8 cellular contexts compared by ENCODE assay signal in the genomic region with DNA sequence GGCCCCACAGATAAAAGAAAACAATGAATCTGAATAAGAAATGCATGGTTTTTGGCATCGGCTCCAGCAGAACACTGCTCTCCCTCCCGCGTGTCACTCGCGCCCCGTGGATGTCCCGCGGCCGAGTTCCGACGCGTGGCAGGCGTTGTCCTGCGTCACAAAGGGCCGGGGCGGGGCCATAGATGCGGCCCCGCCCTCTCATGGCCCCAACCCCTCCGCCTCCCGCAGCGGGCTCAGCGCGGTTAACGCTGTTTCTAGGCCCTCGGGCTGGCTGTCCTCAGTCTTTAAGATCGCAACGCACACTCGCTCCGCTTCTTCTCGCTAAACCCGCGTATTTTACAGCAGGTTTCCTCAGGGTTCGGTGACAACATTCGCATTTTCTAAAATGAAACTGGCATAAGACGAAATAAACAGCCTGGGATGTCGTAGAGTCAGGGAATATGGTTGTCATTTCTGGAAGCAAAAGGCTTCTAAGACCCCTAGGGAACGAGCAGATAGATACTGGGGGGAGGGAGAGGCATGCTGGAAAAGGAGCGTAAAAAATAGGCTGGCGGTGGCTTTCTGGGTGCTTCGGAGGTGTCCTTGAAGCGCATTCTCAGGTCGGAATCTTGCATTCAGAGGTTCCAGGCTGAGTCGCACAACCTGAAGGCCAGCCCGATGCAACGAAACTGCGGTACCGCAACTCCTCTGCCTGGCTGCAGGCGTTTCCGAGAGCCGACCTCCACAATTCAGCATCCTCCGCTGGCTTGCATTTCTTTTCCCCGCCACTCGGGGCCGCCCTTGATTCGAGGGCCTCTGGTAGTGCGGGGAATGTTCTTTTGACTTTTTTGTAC. TPM values are rescaled to one million over a fixed set of nuclear protein-coding genes. Genes with fewer than 3 reads are reported as not detected.
DNase-seq lines count a peak whose midpoint lies in the region; ATAC-seq and TF ChIP-seq lines count a peak whose summit lies in the region.

Gene FKBP7, minus strand, starts transcription at position 159 of the 833 bp plus-strand sequence. Its CDS starts 101 bp downstream, at position 58.

- POLR2A ChIA-PET in AG04449 (lab: Yijun Ruan, JAX): interaction anchor here (2.1 kb wide), 1 partner anchor 28 kb away, joined by 9 read pairs; the partner anchor contains the start of genes PJVK and PRKRA
- POLR2A ChIA-PET in WTC11 (lab: Charles Lee): interaction anchor here (0.6 to 1.0 kb wide), 2 partner anchors 27 to 44 kb away, joined by 3 read pairs; partner anchors contain the start of genes PJVK and PRKRA

- CTCF ChIA-PET in AG04449 (lab: Yijun Ruan, JAX): interaction anchor here (0.7 to 1.5 kb wide), 3 partner anchors 27 to 222 kb away, joined by 3 to 5 read pairs (median 4); partner anchors contain the start of genes PJVK and PRKRA
- CTCF ChIA-PET in WTC11 (lab: Charles Lee): interaction anchor here (0.6 to 2.1 kb wide), 12 partner anchors 20 to 649 kb away, joined by 3 to 14 read pairs (median 3); partner anchors contain the start of genes PJVK and PRKRA

- H3K4me3 Mint-ChIP-seq in WTC11: peak within 1 kb of the TSS; percentile 94

- peak within 1 kb of the TSS; percentile 99 for H3K27ac Mint-ChIP-seq in WTC11

- peak; percentile 43 for ATAC-seq in GM18868 (IDR thresholded peaks at IDR 0.05; ENCODE audit: unreplicated experiment)
- ATAC-seq in HG03108 (IDR thresholded peaks at IDR 0.05; ENCODE audit: unreplicated experiment): peak; percentile 37
- ATAC-seq in WTC11: peak; percentile 57

- TF ChIP-seq CTCF in AG04449 (IDR thresholded peaks at IDR 0.05; ENCODE audit: insufficient read depth, low read length, missing control alignments) (peak; percentile 72), WTC11 (IDR thresholded peaks at IDR 0.05) (no peak), cardiac fibroblast (IDR thresholded peaks at IDR 0.05; ENCODE audit: low read depth, low read length) (peak; percentile 81)

- peak within 1 kb of the TSS; percentile 76 for H3K4me3 ChIP-seq in AG04449 (ENCODE audit: low read depth, low read length)
- peak within 1 kb of the TSS; percentile 56 to 71 for H3K4me3 ChIP-seq in cardiac fibroblast (replicated peaks in 1 of 2; ENCODE audit: low read depth in 2 of 2, low read length in 2 of 2)

- H3K9me3 Mint-ChIP-seq in WTC11: no peaks in the 10 kb centered on the region

- peaks cover 28% of the 10 kb centered on the region for H3K4me1 Mint-ChIP-seq in WTC11

- no peaks in the 10 kb centered on the region; the same call in 1 of the 2 replicates for H3K27me3 Mint-ChIP-seq in WTC11 (ENCODE audit: low read depth)

- DNase-seq in AG04449 (ENCODE audit: low read depth, low spot score) (no peak), NCI-H2227 treated with DMSO at 0.1 percent for 48 hours (lab: John Stamatoyannopoulos, UW) (peak; percentile 95), WTC11 (ENCODE audit: low spot score) (peak; percentile 80), cardiac fibroblast (ENCODE audit: low read depth in 2 of 2) (peak; percentile 78 to 85), inferior parietal cortex (ENCODE audit: extremely low spot score) (peak; percentile 85)
- DNase-seq in stimulated activated CD4-positive, alpha-beta T cell treated with anti-CD3 and anti-CD28 coated beads, Interleukin-12 subunit alpha, Interleukin-12 subunit beta, amount 100 ng/mL, for 24 hours (ENCODE audit: low read depth in 2 of 2): peak; percentile 50 to 73

- H3K36me3 Mint-ChIP-seq in WTC11: no peaks in the 10 kb centered on the region

TF ChIP-seq in WTC11, 78 proteins besides CTCF, POLR2A, EP300 and RAD21 (continues in another document):
- TF ChIP-seq SMAD3 (CRISPR knock-in tag; IDR thresholded peaks at IDR 0.05; ENCODE audit: borderline replicate concordance): 0 out of 2 replicates have a peak, but pooled peaks have one; percentile 32
- TF ChIP-seq IRF2 (CRISPR knock-in tag; IDR thresholded peaks at IDR 0.05; ENCODE audit: borderline replicate concordance, low read depth): no peak
- no peak for TF ChIP-seq CREB1 (CRISPR knock-in tag; IDR thresholded peaks at IDR 0.05)
- TF ChIP-seq, protein P1, sequence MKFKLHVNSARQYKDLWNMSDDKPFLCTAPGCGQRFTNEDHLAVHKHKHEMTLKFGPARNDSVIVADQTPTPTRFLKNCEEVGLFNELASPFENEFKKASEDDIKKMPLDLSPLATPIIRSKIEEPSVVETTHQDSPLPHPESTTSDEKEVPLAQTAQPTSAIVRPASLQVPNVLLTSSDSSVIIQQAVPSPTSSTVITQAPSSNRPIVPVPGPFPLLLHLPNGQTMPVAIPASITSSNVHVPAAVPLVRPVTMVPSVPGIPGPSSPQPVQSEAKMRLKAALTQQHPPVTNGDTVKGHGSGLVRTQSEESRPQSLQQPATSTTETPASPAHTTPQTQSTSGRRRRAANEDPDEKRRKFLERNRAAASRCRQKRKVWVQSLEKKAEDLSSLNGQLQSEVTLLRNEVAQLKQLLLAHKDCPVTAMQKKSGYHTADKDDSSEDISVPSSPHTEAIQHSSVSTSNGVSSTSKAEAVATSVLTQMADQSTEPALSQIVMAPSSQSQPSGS (CRISPR knock-in tag; IDR thresholded peaks at IDR 0.05; ENCODE audit: borderline replicate concordance, low read depth): no peak
- TF ChIP-seq, protein P2, sequence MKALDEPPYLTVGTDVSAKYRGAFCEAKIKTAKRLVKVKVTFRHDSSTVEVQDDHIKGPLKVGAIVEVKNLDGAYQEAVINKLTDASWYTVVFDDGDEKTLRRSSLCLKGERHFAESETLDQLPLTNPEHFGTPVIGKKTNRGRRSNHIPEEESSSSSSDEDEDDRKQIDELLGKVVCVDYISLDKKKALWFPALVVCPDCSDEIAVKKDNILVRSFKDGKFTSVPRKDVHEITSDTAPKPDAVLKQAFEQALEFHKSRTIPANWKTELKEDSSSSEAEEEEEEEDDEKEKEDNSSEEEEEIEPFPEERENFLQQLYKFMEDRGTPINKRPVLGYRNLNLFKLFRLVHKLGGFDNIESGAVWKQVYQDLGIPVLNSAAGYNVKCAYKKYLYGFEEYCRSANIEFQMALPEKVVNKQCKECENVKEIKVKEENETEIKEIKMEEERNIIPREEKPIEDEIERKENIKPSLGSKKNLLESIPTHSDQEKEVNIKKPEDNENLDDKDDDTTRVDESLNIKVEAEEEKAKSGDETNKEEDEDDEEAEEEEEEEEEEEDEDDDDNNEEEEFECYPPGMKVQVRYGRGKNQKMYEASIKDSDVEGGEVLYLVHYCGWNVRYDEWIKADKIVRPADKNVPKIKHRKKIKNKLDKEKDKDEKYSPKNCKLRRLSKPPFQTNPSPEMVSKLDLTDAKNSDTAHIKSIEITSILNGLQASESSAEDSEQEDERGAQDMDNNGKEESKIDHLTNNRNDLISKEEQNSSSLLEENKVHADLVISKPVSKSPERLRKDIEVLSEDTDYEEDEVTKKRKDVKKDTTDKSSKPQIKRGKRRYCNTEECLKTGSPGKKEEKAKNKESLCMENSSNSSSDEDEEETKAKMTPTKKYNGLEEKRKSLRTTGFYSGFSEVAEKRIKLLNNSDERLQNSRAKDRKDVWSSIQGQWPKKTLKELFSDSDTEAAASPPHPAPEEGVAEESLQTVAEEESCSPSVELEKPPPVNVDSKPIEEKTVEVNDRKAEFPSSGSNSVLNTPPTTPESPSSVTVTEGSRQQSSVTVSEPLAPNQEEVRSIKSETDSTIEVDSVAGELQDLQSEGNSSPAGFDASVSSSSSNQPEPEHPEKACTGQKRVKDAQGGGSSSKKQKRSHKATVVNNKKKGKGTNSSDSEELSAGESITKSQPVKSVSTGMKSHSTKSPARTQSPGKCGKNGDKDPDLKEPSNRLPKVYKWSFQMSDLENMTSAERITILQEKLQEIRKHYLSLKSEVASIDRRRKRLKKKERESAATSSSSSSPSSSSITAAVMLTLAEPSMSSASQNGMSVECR (CRISPR knock-in tag; IDR thresholded peaks at IDR 0.05; ENCODE audit: borderline replicate concordance): 0 out of 2 replicates have a peak, but pooled peaks have one; percentile 22
- TF ChIP-seq SP1 (CRISPR knock-in tag; conservative IDR thresholded peaks at IDR 0.05): peak; percentile 56
- TF ChIP-seq, protein P3, sequence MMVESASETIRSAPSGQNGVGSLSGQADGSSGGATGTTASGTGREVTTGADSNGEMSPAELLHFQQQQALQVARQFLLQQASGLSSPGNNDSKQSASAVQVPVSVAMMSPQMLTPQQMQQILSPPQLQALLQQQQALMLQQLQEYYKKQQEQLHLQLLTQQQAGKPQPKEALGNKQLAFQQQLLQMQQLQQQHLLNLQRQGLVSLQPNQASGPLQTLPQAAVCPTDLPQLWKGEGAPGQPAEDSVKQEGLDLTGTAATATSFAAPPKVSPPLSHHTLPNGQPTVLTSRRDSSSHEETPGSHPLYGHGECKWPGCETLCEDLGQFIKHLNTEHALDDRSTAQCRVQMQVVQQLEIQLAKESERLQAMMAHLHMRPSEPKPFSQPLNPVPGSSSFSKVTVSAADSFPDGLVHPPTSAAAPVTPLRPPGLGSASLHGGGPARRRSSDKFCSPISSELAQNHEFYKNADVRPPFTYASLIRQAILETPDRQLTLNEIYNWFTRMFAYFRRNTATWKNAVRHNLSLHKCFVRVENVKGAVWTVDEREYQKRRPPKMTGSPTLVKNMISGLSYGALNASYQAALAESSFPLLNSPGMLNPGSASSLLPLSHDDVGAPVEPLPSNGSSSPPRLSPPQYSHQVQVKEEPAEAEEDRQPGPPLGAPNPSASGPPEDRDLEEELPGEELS (CRISPR knock-in tag; IDR thresholded peaks at IDR 0.05): peak; percentile 26; the same call in 1 of the 2 replicates
- TF ChIP-seq, protein P4, sequence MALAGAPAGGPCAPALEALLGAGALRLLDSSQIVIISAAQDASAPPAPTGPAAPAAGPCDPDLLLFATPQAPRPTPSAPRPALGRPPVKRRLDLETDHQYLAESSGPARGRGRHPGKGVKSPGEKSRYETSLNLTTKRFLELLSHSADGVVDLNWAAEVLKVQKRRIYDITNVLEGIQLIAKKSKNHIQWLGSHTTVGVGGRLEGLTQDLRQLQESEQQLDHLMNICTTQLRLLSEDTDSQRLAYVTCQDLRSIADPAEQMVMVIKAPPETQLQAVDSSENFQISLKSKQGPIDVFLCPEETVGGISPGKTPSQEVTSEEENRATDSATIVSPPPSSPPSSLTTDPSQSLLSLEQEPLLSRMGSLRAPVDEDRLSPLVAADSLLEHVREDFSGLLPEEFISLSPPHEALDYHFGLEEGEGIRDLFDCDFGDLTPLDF (CRISPR knock-in tag; IDR thresholded peaks at IDR 0.05): no peak
- TF ChIP-seq, protein P5, sequence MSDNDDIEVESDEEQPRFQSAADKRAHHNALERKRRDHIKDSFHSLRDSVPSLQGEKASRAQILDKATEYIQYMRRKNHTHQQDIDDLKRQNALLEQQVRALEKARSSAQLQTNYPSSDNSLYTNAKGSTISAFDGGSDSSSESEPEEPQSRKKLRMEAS (CRISPR knock-in tag; IDR thresholded peaks at IDR 0.05): peak; percentile 47; the same call in 1 of the 2 replicates
- peak; percentile 29; the same call in 1 of the 2 replicates for TF ChIP-seq CREM (CRISPR knock-in tag; IDR thresholded peaks at IDR 0.05)
- TF ChIP-seq GABPB1 (CRISPR knock-in tag; IDR thresholded peaks at IDR 0.05): peak; percentile 39; the same call in 1 of the 2 replicates
- TF ChIP-seq TEAD1 (CRISPR knock-in tag; IDR thresholded peaks at IDR 0.05): 0 out of 2 replicates have a peak, but pooled peaks have one; percentile 22
- 0 out of 2 replicates have a peak, but pooled peaks have one; percentile 49 for TF ChIP-seq NFE2L1 (CRISPR knock-in tag; IDR thresholded peaks at IDR 0.05)
- TF ChIP-seq ETV6 (CRISPR knock-in tag; IDR thresholded peaks at IDR 0.05): peak; percentile 67; the same call in 1 of the 2 replicates

RNA-seq across cellular contexts. Expression of gene FKBP7, which starts in this region (rescaled TPM):
- 3.2 to 6.2 TPM (median 5.6 TPM) in 3 replicates for total RNA-seq in WTC11 (2021)
